ENCODE assay signal across 8 cellular contexts in genomic region chr20:3887870-3888614, GRCh38. TPM values are rescaled to one million over a fixed set of nuclear protein-coding genes. Genes with fewer than 3 reads are reported as not detected.
DNase-seq lines count a peak whose midpoint lies in the region; ATAC-seq and TF ChIP-seq lines count a peak whose summit lies in the region.

No MANE protein-coding gene starts in this region.

- WGBS in ovary, 3 donors = 12 to 17% (median 15%) methylated on average over 16 of the region's 16 CpGs

- no peaks in the 10 kb centered on the region for H3K36me3 ChIP-seq in ovary

- DNase-seq in activated T-cell treated with anti-CD3 and anti-CD28 coated beads, Interleukin-2, amount 50 U/mL, for 4 hours = no peak
- no peak for DNase-seq in activated T-cell treated with anti-CD3 and anti-CD28 coated beads, Interleukin-2, amount 50 U/mL, for 1 hour
- DNase-seq in T-helper 17 cell = no peak
- DNase-seq in fibroblast of peridontal ligament (ENCODE audit: extremely low read depth) = peak; percentile 47
- peak in 3 of 5 donors; percentile 34 to 47 (median 39) for DNase-seq in ovary
- no peak for DNase-seq in stimulated activated CD4-positive, alpha-beta T cell treated with anti-CD3 and anti-CD28 coated beads, Interleukin-2, amount 100 ng/mL, for 24 hours
- no peak for DNase-seq in activated CD4-positive, CD25-positive, alpha-beta regulatory T cell treated with anti-CD3 and anti-CD28 coated beads, Interleukin-2, amount 50 U/mL, for 72 hours
- no peak for DNase-seq in activated CD4-positive, alpha-beta T cell treated with anti-CD3 and anti-CD28 coated beads, Interleukin-2, amount 50 U/mL, for 4 hours

- peak overlapping the region; percentile 93 for H3K4me3 Mint-ChIP-seq in activated T-cell treated with anti-CD3 and anti-CD28 coated beads, Interleukin-2, amount 50 U/mL, for 4 hours
- peak overlapping the region; percentile 97 for H3K4me3 Mint-ChIP-seq in T-helper 17 cell

- H3K27ac ChIP-seq in ovary = peak overlapping the region; percentile 69 to 86

- peak overlapping the region; percentile 99 for H3K27ac Mint-ChIP-seq in T-helper 17 cell

- H3K9me3 Mint-ChIP-seq in activated T-cell treated with anti-CD3 and anti-CD28 coated beads, Interleukin-2, amount 50 U/mL, for 4 hours = no peaks in the 10 kb centered on the region

- H3K27me3 Mint-ChIP-seq in activated T-cell treated with anti-CD3 and anti-CD28 coated beads, Interleukin-2, amount 50 U/mL, for 4 hours (ENCODE audit: low read depth) = no peaks in the 10 kb centered on the region
- no peaks in the 10 kb centered on the region for H3K27me3 Mint-ChIP-seq in T-helper 17 cell

- TF ChIP-seq CTCF in ovary (IDR thresholded peaks at IDR 0.05) = no peak

- peaks cover 36% of the 10 kb centered on the region for H3K4me1 Mint-ChIP-seq in activated T-cell treated with anti-CD3 and anti-CD28 coated beads, Interleukin-2, amount 50 U/mL, for 4 hours (ENCODE audit: low read depth)
- H3K4me1 Mint-ChIP-seq in T-helper 17 cell = peaks cover 36% of the 10 kb centered on the region

- ATAC-seq in activated T-cell treated with anti-CD3 and anti-CD28 coated beads, Interleukin-2, amount 50 U/mL, for 4 hours = no peak
- no peak for ATAC-seq in T-helper 17 cell

- no peak for TF ChIP-seq POLR2A in ovary (IDR thresholded peaks at IDR 0.05)

- H3K36me3 Mint-ChIP-seq in activated T-cell treated with anti-CD3 and anti-CD28 coated beads, Interleukin-2, amount 50 U/mL, for 4 hours (ENCODE audit: insufficient read depth) = peaks cover 8% of the 10 kb centered on the region
- peaks cover 8% of the 10 kb centered on the region for H3K36me3 Mint-ChIP-seq in T-helper 17 cell (ENCODE audit: low read depth)

- H3K4me1 ChIP-seq in ovary (ENCODE audit: insufficient read depth) = peaks cover 8% of the 10 kb centered on the region

- intact Hi-C loops in ovary (cut with DNase I) = loop anchor here in 3 of 4 donors (2.0 to 10.0 kb wide), 3 partner anchors 177 to 197 kb away; no protein-coding TSS in a partner anchor

- peak overlapping the region; percentile 93 for H3K4me3 ChIP-seq in ovary

- H3K27me3 ChIP-seq in ovary = no peaks in the 10 kb centered on the region

- H3K9me3 ChIP-seq in T-helper 17 cell (ENCODE audit: control insufficient read depth, low read length, poor library complexity, severe bottlenecking) (no peaks in the 10 kb centered on the region), ovary (no peaks in the 10 kb centered on the region)

- no peak for TF ChIP-seq EP300 in ovary (IDR thresholded peaks at IDR 0.05)

RNA-seq across cellular contexts. Expression of gene PANK2, which starts 1.1 kb away (rescaled TPM):
- 10 to 100 TPM; 32.9 to 37.3 (median 34.1) TPM for total RNA-seq in activated T-cell treated with anti-CD3 and anti-CD28 coated beads, Interleukin-2, amount 50 U/mL, for 4 hours
- total RNA-seq in T-helper 17 cell (10 to 100 TPM; 47.2 to 53.0 TPM), ovary (10 to 100 TPM; 22.2 to 34.9 (median 33.9) TPM)
- 10 to 100 TPM; 20.0 to 39.5 TPM for polyA plus RNA-seq in ovary

RNA-seq across cellular contexts. Expression of gene MAVS, which starts 41.4 kb away (rescaled TPM):
- total RNA-seq in activated T-cell treated with anti-CD3 and anti-CD28 coated beads, Interleukin-2, amount 50 U/mL, for 4 hours = 10 to 100 TPM; 25.5 to 26.2 (median 25.6) TPM
- total RNA-seq in T-helper 17 cell (10 to 100 TPM; 20.1 to 21.1 TPM), ovary (10 to 100 TPM; 14.2 to 50.5 (median 34.5) TPM)
- polyA plus RNA-seq in ovary = 10 to 100 TPM; 28.6 to 35.1 TPM

Comparison
In these comparisons a context has a peak if more than half of its experiments do, and no peak if none do; other contexts are left out.
1. DNase-seq: peak in fibroblast of peridontal ligament (single experiment) and ovary (3 of 5); none in activated T-cell treated with anti-CD3 and anti-CD28 coated beads, Interleukin-2, amount 50 U/mL, for 4 hours (single experiment), activated T-cell treated with anti-CD3 and anti-CD28 coated beads, Interleukin-2, amount 50 U/mL, for 1 hour (single experiment), T-helper 17 cell (0 of 3), stimulated activated CD4-positive, alpha-beta T cell treated with anti-CD3 and anti-CD28 coated beads, Interleukin-2, amount 100 ng/mL, for 24 hours (0 of 2), activated CD4-positive, CD25-positive, alpha-beta regulatory T cell treated with anti-CD3 and anti-CD28 coated beads, Interleukin-2, amount 50 U/mL, for 72 hours (single experiment) and activated CD4-positive, alpha-beta T cell treated with anti-CD3 and anti-CD28 coated beads, Interleukin-2, amount 50 U/mL, for 4 hours (0 of 2).